ENCODE assay signal across 15 cellular contexts in the genomic region with DNA sequence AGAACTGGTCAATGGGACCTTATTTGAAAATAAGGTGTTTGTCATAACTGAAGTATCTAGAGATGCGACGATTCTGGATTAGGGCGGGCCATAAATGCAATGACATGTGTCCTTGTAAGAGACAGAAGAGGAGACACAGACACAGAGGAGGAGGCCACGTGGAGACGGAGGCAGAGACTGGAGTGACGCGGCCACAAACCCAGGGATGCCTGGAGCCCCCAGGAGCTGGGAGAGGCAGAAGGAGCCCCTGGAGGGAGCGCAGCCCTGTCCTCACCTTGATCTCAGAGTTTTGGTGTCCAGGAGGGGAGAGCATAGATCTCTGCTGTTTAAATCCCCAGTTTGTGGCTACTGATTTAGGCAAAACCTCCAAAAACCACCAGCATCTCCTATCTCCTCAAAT. TPM values are rescaled to one million over a fixed set of nuclear protein-coding genes. Genes with fewer than 3 reads are reported as not detected.
DNase-seq lines count a peak whose midpoint lies in the region; ATAC-seq, FAIRE-seq and TF ChIP-seq lines count a peak whose summit lies in the region.
"Had no signal": no experiment of that assay in that cellular context is flagged by ENCODE, and none has a peak within 500 bp of the region (broad histone marks: within the 10 kb centered on the region; RNA-seq: fewer than 3 reads in every experiment).

No MANE protein-coding gene starts in this region.

- H3K4me1 ChIP-seq in heart left ventricle (peaks cover 0 to 9% (median 0%) of the 10 kb centered on the region in 12 donors), small intestine (ENCODE audit: control insufficient read depth in 2 of 2, insufficient read depth in 1 of 2, low read depth in 1 of 2, low read length in 1 of 2) (no peaks in the 10 kb centered on the region)
- H3K4me1 ChIP-seq: Peyer's patch had no signal

- H3K27ac Mint-ChIP-seq in nephron progenitor cell = peak overlapping the region; percentile 84

- H3K36me3 ChIP-seq in heart left ventricle = peaks cover 0 to 65% (median 58%) of the 10 kb centered on the region in 9 donors
- peaks cover 8 to 24% of the 10 kb centered on the region in 2 donors for H3K36me3 ChIP-seq in small intestine (ENCODE audit: control insufficient read depth in 2 of 2, insufficient read depth in 2 of 2, low read length in 2 of 2)

- no peaks in the 10 kb centered on the region for H3K27me3 ChIP-seq in heart left ventricle
- H3K27me3 ChIP-seq in small intestine (ENCODE audit: control insufficient read depth in 2 of 2, insufficient read depth in 2 of 2, low read length in 2 of 2) = no peaks in the 10 kb centered on the region
- H3K27me3 ChIP-seq: BLaER1 treated with 17β-estradiol and CSF1 and Interleukin-3, amounts not matched to agents 10 nM and 100 nM; Peyer's patch had no signal

- H3K27ac ChIP-seq in heart left ventricle (no peak overlapping the region), small intestine (ENCODE audit: low read depth in 1 of 2, low read length in 1 of 2) (no peak overlapping the region)
- H3K27ac ChIP-seq: BLaER1 treated with 17β-estradiol and CSF1 and Interleukin-3, amounts not matched to agents 10 nM and 100 nM; Peyer's patch had no signal

- ATAC-seq in heart left ventricle (no peak), left ventricle myocardium superior (no peak)

- H3K4me1 Mint-ChIP-seq in nephron progenitor cell = no peaks in the 10 kb centered on the region

- no peaks in the 10 kb centered on the region for H3K27me3 Mint-ChIP-seq in nephron progenitor cell (ENCODE audit: low read depth, poor library complexity)

- no peak for FAIRE-seq in small intestine (lab: Jason Lieb, UNC)
- FAIRE-seq: H54 had no signal

- DNase-seq in heart left ventricle = peak in 3 of 5 donors; percentile 3 to 19 (median 11)
- DNase-seq in cardiac septum (ENCODE audit: low spot score) = no peak
- peak; percentile 18 for DNase-seq in left ventricle myocardium superior
- no peak for DNase-seq in nephron progenitor cell
- no peak for DNase-seq in small intestine
- DNase-seq in SIG-M5 treated with dmso at 0.1 percent for 504 hours (lab: John Stamatoyannopoulos, UW; ENCODE audit: unreplicated experiment) = no peak
- no peak for DNase-seq in germinal center (ENCODE audit: low spot score)
- DNase-seq in A172 (ENCODE audit: low spot score) = no peak
- DNase-seq: DMS79 treated with DMSO at 0.1 percent for 48 hours, KBM-7, NCI-H1694 treated with DMSO at 0.1 percent for 48 hours, Peyer's patch, SHP77 treated with DMSO at 0.1 percent for 48 hours had no signal

- 85 to 97% (median 94%) methylated on average over 8 of the region's 8 CpGs for WGBS in heart left ventricle, 4 donors
- 88 to 97% (median 90%) methylated on average over 8 of the region's 8 CpGs for WGBS in small intestine, 3 donors

- no peaks in the 10 kb centered on the region for H3K9me3 Mint-ChIP-seq in nephron progenitor cell

- no peak overlapping the region for H3K4me3 Mint-ChIP-seq in nephron progenitor cell

- TF ChIP-seq POLR2A in heart left ventricle (IDR thresholded peaks at IDR 0.05) = no peak

- peaks cover 38% of the 10 kb centered on the region for H3K36me3 Mint-ChIP-seq in nephron progenitor cell (ENCODE audit: low read depth)

- intact Hi-C loops in heart left ventricle (cut with DNase I) (no loop called here), cardiac septum (cut with DNase I) (no loop called here), left ventricle myocardium superior (cut with micrococcal nuclease) (no loop called here)

- H3K4me3 ChIP-seq in heart left ventricle = no peak overlapping the region
- H3K4me3 ChIP-seq in small intestine (ENCODE audit: low read depth in 1 of 2, low read length in 2 of 2) = no peak overlapping the region
- H3K4me3 ChIP-seq: BLaER1 treated with 17β-estradiol and CSF1 and Interleukin-3, amounts not matched to agents 10 nM and 100 nM; Peyer's patch had no signal

- TF ChIP-seq CTCF in heart left ventricle (IDR thresholded peaks at IDR 0.05) (no peak), nephron progenitor cell (IDR thresholded peaks at IDR 0.05) (no peak)

- H3K9me3 ChIP-seq in heart left ventricle (no peaks in the 10 kb centered on the region), small intestine (ENCODE audit: control insufficient read depth, low read depth) (no peaks in the 10 kb centered on the region)
- H3K9me3 ChIP-seq: Peyer's patch had no signal

RNA-seq across cellular contexts. Expression of gene GTPBP6, which starts 5.0 kb away (rescaled TPM):
- total RNA-seq in heart left ventricle (10 to 100 TPM; 31.3 to 71.5 (median 47.5) TPM), cardiac septum (35.3 TPM), left ventricle myocardium superior (51.9 TPM)
- polyA plus RNA-seq in heart left ventricle (100 to 1,000 TPM in 1 of 2 donors, 10 to 100 TPM in 1; 50.6 to 102 TPM), small intestine (10 to 100 TPM; 34.9 to 69.7 (median 41.6) TPM)
- 62.6 and 67.0 TPM in 2 replicates for total RNA-seq in A172 (2014; rRNA removed; shearing (Covaris generic))

RNA-seq across cellular contexts. Expression of gene PLCXD1, which starts 32.4 kb away (rescaled TPM):
- total RNA-seq in heart left ventricle = 1 to 10 TPM in 7 of 9 donors, under 1 TPM in 2; 0.81 to 6.8 (median 3.0) TPM
- 10 to 100 TPM in 1 of 2 donors, 1 to 10 TPM in 1; 1.9 to 27.0 TPM for polyA plus RNA-seq in heart left ventricle
- total RNA-seq in cardiac septum = 3.4 TPM
- 6.8 TPM for total RNA-seq in left ventricle myocardium superior
- polyA plus RNA-seq in small intestine = 10 to 100 TPM in 1 of 3 donors, 1 to 10 TPM in 2; 3.8 to 20.3 (median 6.3) TPM
- 20.3 and 22.4 TPM in 2 replicates for total RNA-seq in A172 (2014; rRNA removed; shearing (Covaris generic))

Comparison
In these comparisons a context has a peak if more than half of its experiments do, and no peak if none do; other contexts are left out.
1. DNase-seq: peak in heart left ventricle (3 of 5) and left ventricle myocardium superior (single experiment); none in cardiac septum (single experiment), nephron progenitor cell (single experiment), small intestine (single experiment), SIG-M5 treated with dmso at 0.1 percent for 504 hours (single experiment), germinal center (single experiment) and A172 (single experiment).